ENCODE assay signal across 1 cellular context in the genomic region with DNA sequence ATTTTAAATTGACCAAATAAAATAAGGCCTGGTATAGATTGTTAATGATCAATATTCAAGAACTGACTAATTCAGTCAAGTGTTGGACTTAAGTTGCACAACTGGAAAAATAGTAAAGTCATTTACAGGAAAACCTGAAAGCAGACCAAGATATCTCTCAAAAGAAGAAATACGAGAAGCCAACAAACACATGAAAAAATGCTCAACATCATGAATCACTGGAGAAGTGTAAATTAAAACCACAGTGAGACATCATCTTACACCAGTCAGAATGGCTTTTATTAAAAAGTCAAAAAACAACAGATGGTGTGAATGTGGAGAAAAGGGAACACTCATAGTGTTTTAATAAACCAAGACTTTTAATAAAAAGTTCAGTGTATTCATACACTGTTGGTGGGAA.
TF ChIP-seq lines count a peak whose summit lies in the region.

No MANE protein-coding gene starts in this region.

TF ChIP-seq in HepG2, 621 proteins besides CTCF, POLR2A, EP300 and RAD21 (continued from another document):
- TF ChIP-seq, protein P1, sequence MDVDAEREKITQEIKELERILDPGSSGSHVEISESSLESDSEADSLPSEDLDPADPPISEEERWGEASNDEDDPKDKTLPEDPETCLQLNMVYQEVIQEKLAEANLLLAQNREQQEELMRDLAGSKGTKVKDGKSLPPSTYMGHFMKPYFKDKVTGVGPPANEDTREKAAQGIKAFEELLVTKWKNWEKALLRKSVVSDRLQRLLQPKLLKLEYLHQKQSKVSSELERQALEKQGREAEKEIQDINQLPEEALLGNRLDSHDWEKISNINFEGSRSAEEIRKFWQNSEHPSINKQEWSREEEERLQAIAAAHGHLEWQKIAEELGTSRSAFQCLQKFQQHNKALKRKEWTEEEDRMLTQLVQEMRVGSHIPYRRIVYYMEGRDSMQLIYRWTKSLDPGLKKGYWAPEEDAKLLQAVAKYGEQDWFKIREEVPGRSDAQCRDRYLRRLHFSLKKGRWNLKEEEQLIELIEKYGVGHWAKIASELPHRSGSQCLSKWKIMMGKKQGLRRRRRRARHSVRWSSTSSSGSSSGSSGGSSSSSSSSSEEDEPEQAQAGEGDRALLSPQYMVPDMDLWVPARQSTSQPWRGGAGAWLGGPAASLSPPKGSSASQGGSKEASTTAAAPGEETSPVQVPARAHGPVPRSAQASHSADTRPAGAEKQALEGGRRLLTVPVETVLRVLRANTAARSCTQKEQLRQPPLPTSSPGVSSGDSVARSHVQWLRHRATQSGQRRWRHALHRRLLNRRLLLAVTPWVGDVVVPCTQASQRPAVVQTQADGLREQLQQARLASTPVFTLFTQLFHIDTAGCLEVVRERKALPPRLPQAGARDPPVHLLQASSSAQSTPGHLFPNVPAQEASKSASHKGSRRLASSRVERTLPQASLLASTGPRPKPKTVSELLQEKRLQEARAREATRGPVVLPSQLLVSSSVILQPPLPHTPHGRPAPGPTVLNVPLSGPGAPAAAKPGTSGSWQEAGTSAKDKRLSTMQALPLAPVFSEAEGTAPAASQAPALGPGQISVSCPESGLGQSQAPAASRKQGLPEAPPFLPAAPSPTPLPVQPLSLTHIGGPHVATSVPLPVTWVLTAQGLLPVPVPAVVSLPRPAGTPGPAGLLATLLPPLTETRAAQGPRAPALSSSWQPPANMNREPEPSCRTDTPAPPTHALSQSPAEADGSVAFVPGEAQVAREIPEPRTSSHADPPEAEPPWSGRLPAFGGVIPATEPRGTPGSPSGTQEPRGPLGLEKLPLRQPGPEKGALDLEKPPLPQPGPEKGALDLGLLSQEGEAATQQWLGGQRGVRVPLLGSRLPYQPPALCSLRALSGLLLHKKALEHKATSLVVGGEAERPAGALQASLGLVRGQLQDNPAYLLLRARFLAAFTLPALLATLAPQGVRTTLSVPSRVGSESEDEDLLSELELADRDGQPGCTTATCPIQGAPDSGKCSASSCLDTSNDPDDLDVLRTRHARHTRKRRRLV (CRISPR knock-in tag; IDR thresholded peaks at IDR 0.05): no peak
- no peak for TF ChIP-seq DPF2 (CRISPR knock-in tag; IDR thresholded peaks at IDR 0.05; ENCODE audit: borderline replicate concordance, low read depth)
